Comparison of ENCODE assay signal across 28 cellular contexts in genomic region chr2:124315221-124315880, GRCh38.
"Had no signal": no experiment of that assay in that cellular context is flagged by ENCODE, and none has a peak within 500 bp of the region (broad histone marks: within the 10 kb centered on the region; RNA-seq: fewer than 3 reads in every experiment).

No MANE protein-coding gene starts in this region.

- H3K4me1 ChIP-seq: left lung, lower lobe of right lung, neural progenitor cell, parathyroid adenoma, right atrium auricular region, right lobe of liver, tibial nerve, uterus had no signal

- H3K9me3 ChIP-seq: lower lobe of right lung, neutrophil, right atrium auricular region, right lobe of liver, tibial nerve, uterus had no signal

- H3K27ac ChIP-seq: left lung, lower lobe of right lung, neural progenitor cell, neutrophil, parathyroid adenoma, right atrium auricular region, right lobe of liver, tibial nerve, uterus had no signal

- DNase-seq: hypothalamus; immature natural killer cell; kidney; left colon; left lung; lower lobe of right lung; mammary epithelial cell; mesenchymal stem cell; naive B cell; natural killer cell; nephron progenitor cell; occipital lobe; right lobe of liver; stimulated activated CD4-positive, alpha-beta T cell treated with anti-CD3 and anti-CD28 coated beads, Interleukin-1b, Interleukin-23, amount 100 ng/mL, for 48 hours; stimulated activated CD4-positive, alpha-beta T cell treated with anti-CD3 and anti-CD28 coated beads, Interleukin-2, amount 100 ng/mL, for 48 hours; stimulated activated CD4-positive, alpha-beta T cell treated with anti-CD3 and anti-CD28 coated beads, Interleukin-4, amount 100 ng/mL, for 4 hours; stimulated activated CD8-positive, alpha-beta memory T cell treated with anti-CD3 and anti-CD28 coated beads, Interleukin-4, amount 100 ng/mL, for 48 hours; stimulated activated naive CD4-positive, alpha-beta T cell treated with Interleukin-2 at 50 U/mL for 16 hours; stimulated activated naive CD8-positive, alpha-beta T cell treated with anti-CD3 and anti-CD28 coated beads, Interleukin-15, amount 100 ng/mL, for 72 hours; substantia nigra; uterus had no signal

- H3K36me3 ChIP-seq: left lung, lower lobe of right lung, neural progenitor cell, neutrophil, right atrium auricular region, right lobe of liver, tibial nerve, uterus had no signal

- ATAC-seq: left colon; left lung; lower lobe of right lung; natural killer cell; right lobe of liver; stimulated activated memory B cell treated with anti-CD40 and anti-IgM and Interleukin-4, amounts not matched to agents 10 μg/mL and 1 μg/mL and 100 μg/mL, for 72 hours; stimulated activated naive CD8-positive, alpha-beta T cell treated with anti-CD3 and anti-CD28 coated beads, Interleukin-15, amount 100 ng/mL, for 72 hours had no signal

- H3K4me3 ChIP-seq: left lung, lower lobe of right lung, neural progenitor cell, right atrium auricular region, right lobe of liver, smooth muscle cell, tibial nerve, uterus had no signal

- H3K27me3 ChIP-seq: left lung, neural progenitor cell, neutrophil, right atrium auricular region, right lobe of liver, tibial nerve, uterus had no signal
